Comparison of ENCODE assay signal across 27 cellular contexts in the genomic region with DNA sequence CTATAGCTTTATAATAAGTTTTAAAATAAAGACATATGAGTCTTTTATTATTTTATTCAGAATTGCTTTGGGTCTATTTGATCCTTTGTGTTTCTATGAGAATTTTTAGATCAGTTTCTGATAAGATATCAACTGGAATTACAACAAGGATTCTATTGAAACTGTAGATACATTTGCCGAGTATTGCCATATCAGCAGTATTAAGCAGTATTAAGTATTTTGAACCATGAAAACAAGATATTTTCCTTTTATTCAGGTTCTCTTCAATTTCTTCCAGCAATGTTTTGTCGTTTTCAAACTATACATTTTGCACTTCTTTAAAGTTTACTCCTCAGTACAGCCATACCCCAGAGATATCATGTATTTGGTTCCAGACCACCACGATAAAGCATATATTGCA.
A peak's percentile ranks its signal among the peaks of the same experiment; 100 is the strongest.
DNase-seq lines count a peak whose midpoint lies in the region; ATAC-seq, FAIRE-seq and TF ChIP-seq lines count a peak whose summit lies in the region.
"Had no signal": no experiment of that assay in that cellular context is flagged by ENCODE, and none has a peak within 500 bp of the region (broad histone marks: within the 10 kb centered on the region; RNA-seq: fewer than 3 reads in every experiment).

No MANE protein-coding gene starts in this region.

- no peaks in the 10 kb centered on the region for H3K9me3 Mint-ChIP-seq in astrocyte (ENCODE audit: unreplicated experiment)

- H3K4me3 ChIP-seq in HepG2 (replicated peaks in 1 of 3; ENCODE audit: insufficient read depth in 1 of 3, low read depth in 2 of 3, low read length in 3 of 3) (no peak overlapping the region), right lobe of liver (no peak overlapping the region), astrocyte (ENCODE audit: insufficient read depth, low read depth, low read length) (no peak overlapping the region)
- H3K4me3 ChIP-seq: BLaER1, GM12878 had no signal

- H3K9ac ChIP-seq in HepG2 (ENCODE audit: insufficient read depth, low read depth, low read length) (no peak overlapping the region), astrocyte (ENCODE audit: low read length) (no peak overlapping the region)
- H3K9ac ChIP-seq: BLaER1 had no signal

- H3K4me2 ChIP-seq in HepG2 (ENCODE audit: low read depth, low read length), result no peak overlapping the region
- H3K4me2 ChIP-seq in astrocyte (ENCODE audit: low read length), result no peak overlapping the region
- H3K4me2 ChIP-seq: BLaER1 had no signal

- TF ChIP-seq POLR2A in HepG2 (IDR thresholded peaks at IDR 0.05; ENCODE audit: insufficient read depth in 1 of 2, low read depth in 2 of 2, low read length in 2 of 2) (no peak), right lobe of liver (IDR thresholded peaks at IDR 0.05) (no peak)

- DNase-seq in HepG2 (ENCODE audit: low spot score) (no peak), right lobe of liver (no peak), astrocyte (ENCODE audit: low read depth) (no peak), iPS-NIHi7 (ENCODE audit: extremely low spot score) (no peak)
- DNase-seq: ACHN; BE2C; C1 segment of cervical spinal cord; CD4-positive, alpha-beta memory T cell; CD4-positive, CD25-positive, alpha-beta regulatory T cell; CD8-positive, alpha-beta memory T cell; COR-L47; DMS 273 treated with DMSO at 0.1 percent for 48 hours; DMS153; DMS53; DMS79; DND-41; EL; GDM1 had no signal

- H3K9me3 ChIP-seq in HepG2 (ENCODE audit: low read length), result no peaks in the 10 kb centered on the region
- H3K9me3 ChIP-seq in right lobe of liver, result no peaks in the 10 kb centered on the region
- H3K9me3 ChIP-seq in astrocyte (ENCODE audit: insufficient read depth, low read depth, low read length), result no peaks in the 10 kb centered on the region
- H3K9me3 ChIP-seq: BE2C had no signal

- ATAC-seq in HepG2 (no peak), right lobe of liver (no peak), GM18511 (IDR thresholded peaks at IDR 0.05; ENCODE audit: unreplicated experiment) (no peak)
- ATAC-seq: GM12878 had no signal

- no peaks in the 10 kb centered on the region for H3K36me3 Mint-ChIP-seq in astrocyte (ENCODE audit: low read depth, unreplicated experiment)
- H3K36me3 Mint-ChIP-seq: CD14-positive monocyte; CD4-positive, alpha-beta memory T cell; CD4-positive, CD25-positive, alpha-beta regulatory T cell; CD8-positive, alpha-beta memory T cell had no signal

- intact Hi-C loops in HepG2 (cut with micrococcal nuclease; ENCODE audit: unreplicated experiment), result no loop called here
- intact Hi-C loops in right lobe of liver (cut with DNase I), result no loop called here

- 59% methylated on average over 3 of the region's 3 CpGs for WGBS in HepG2 (ENCODE audit: low lambda C conversion rate)
- WGBS in right lobe of liver (ENCODE audit: insufficient coverage, low coverage, low lambda C conversion rate, missing lambda C conversion rate), result 51% methylated on average over 3 of the region's 3 CpGs

- H4K20me1 ChIP-seq in HepG2 (ENCODE audit: insufficient read depth, low read length) (no peaks in the 10 kb centered on the region), astrocyte (ENCODE audit: insufficient read depth, low read length) (no peaks in the 10 kb centered on the region)
- H4K20me1 ChIP-seq: BLaER1 had no signal

- CTCF ChIA-PET in HepG2 (lab: Yijun Ruan, JAX; ENCODE audit: low intra/inter-chr PET ratio, low total read pairs), result no interaction called here

- no peak overlapping the region for H3K4me3 Mint-ChIP-seq in astrocyte (ENCODE audit: unreplicated experiment)
- H3K4me3 Mint-ChIP-seq: CD14-positive monocyte; CD4-positive, alpha-beta memory T cell; CD4-positive, CD25-positive, alpha-beta regulatory T cell; CD8-positive, alpha-beta memory T cell had no signal

- H3K27ac Mint-ChIP-seq in astrocyte (ENCODE audit: unreplicated experiment), result no peak overlapping the region
- H3K27ac Mint-ChIP-seq: CD14-positive monocyte; CD4-positive, alpha-beta memory T cell; CD4-positive, CD25-positive, alpha-beta regulatory T cell; CD8-positive, alpha-beta memory T cell had no signal

- no TSS peak for BruUV-seq in HepG2 (replicated peaks; lab: Mats Ljungman, UMichigan)

- TF ChIP-seq EP300 in HepG2 (IDR thresholded peaks at IDR 0.05; ENCODE audit: low read depth in 2 of 2, low read length in 2 of 2) (no peak), HepG2 (CRISPR knock-in tag; IDR thresholded peaks at IDR 0.05; ENCODE audit: borderline replicate concordance) (no peak)

- H3K79me2 ChIP-seq in HepG2 (ENCODE audit: insufficient read depth, low read length) (no peaks in the 10 kb centered on the region), astrocyte (ENCODE audit: insufficient read depth, low read length) (no peaks in the 10 kb centered on the region)

- H3K27me3 Mint-ChIP-seq in astrocyte (ENCODE audit: low read depth, unreplicated experiment), result no peaks in the 10 kb centered on the region
- H3K27me3 Mint-ChIP-seq: CD4-positive, alpha-beta memory T cell; CD4-positive, CD25-positive, alpha-beta regulatory T cell had no signal

- H3K4me1 ChIP-seq in HepG2 (ENCODE audit: insufficient read depth, low read length) (no peaks in the 10 kb centered on the region), right lobe of liver (no peaks in the 10 kb centered on the region), astrocyte (ENCODE audit: insufficient read depth, low read length) (no peaks in the 10 kb centered on the region)
- H3K4me1 ChIP-seq: BE2C, BLaER1 had no signal

- POLR2A ChIA-PET in HepG2 (lab: Yijun Ruan, JAX), result no interaction called here

- no peak for TF ChIP-seq CTCF in HepG2 (CRISPR knock-in tag; IDR thresholded peaks at IDR 0.05)
- TF ChIP-seq CTCF in right lobe of liver (IDR thresholded peaks at IDR 0.05), result no peak
- no peak for TF ChIP-seq CTCF in astrocyte (IDR thresholded peaks at IDR 0.05; ENCODE audit: insufficient read depth, low read depth, low read length)

- H3K27ac ChIP-seq in HepG2 (ENCODE audit: extremely low read length, insufficient read depth, low read length) (no peak overlapping the region), right lobe of liver (no peak overlapping the region), astrocyte (ENCODE audit: low read depth, low read length) (no peak overlapping the region)
- H3K27ac ChIP-seq: 22Rv1, BLaER1 had no signal

- H3K27me3 ChIP-seq in HepG2 (ENCODE audit: control insufficient read depth in 1 of 2, insufficient read depth in 2 of 2, low read length in 2 of 2) (no peaks in the 10 kb centered on the region), right lobe of liver (no peaks in the 10 kb centered on the region), astrocyte (ENCODE audit: insufficient read depth, low read length) (no peaks in the 10 kb centered on the region)
- H3K27me3 ChIP-seq: BE2C had no signal

- H3K4me1 Mint-ChIP-seq in astrocyte (ENCODE audit: low read depth, unreplicated experiment), result no peaks in the 10 kb centered on the region
- H3K4me1 Mint-ChIP-seq: CD14-positive monocyte; CD4-positive, alpha-beta memory T cell; CD4-positive, CD25-positive, alpha-beta regulatory T cell; CD8-positive, alpha-beta memory T cell had no signal

- H2AFZ ChIP-seq in HepG2 (ENCODE audit: low read length) (no peak overlapping the region), astrocyte (ENCODE audit: low read depth, low read length) (no peak overlapping the region)

- no peak for TF ChIP-seq RAD21 in HepG2 (CRISPR knock-in tag; IDR thresholded peaks at IDR 0.05)

- in situ Hi-C loops in HepG2 (cut with HindIII; ENCODE audit: extremely low pct_ligation_motif_present, low pct_unique_long_range_greater_than_20kb), result no loop called here

- FAIRE-seq in HepG2 (lab: Jason Lieb, UNC), result no peak
- FAIRE-seq in astrocyte (lab: Jason Lieb, UNC), result peak; percentile 23
- peak; percentile 51 for FAIRE-seq in islet of Langerhans (lab: Jason Lieb, UNC)
- FAIRE-seq: GM12878, GM12892, GM18507, GM19239 had no signal

- H3K36me3 ChIP-seq in HepG2 (replicated peaks in 1 of 2; ENCODE audit: control insufficient read depth in 1 of 2, insufficient read depth in 2 of 2, low read length in 2 of 2) (no peaks in the 10 kb centered on the region), right lobe of liver (no peaks in the 10 kb centered on the region), astrocyte (ENCODE audit: insufficient read depth, low read length) (no peaks in the 10 kb centered on the region)
- H3K36me3 ChIP-seq: BE2C, BLaER1 had no signal

TF ChIP-seq in HepG2, 621 proteins besides CTCF, POLR2A, EP300 and RAD21 (continues in another document):
- TF ChIP-seq, protein P1, sequence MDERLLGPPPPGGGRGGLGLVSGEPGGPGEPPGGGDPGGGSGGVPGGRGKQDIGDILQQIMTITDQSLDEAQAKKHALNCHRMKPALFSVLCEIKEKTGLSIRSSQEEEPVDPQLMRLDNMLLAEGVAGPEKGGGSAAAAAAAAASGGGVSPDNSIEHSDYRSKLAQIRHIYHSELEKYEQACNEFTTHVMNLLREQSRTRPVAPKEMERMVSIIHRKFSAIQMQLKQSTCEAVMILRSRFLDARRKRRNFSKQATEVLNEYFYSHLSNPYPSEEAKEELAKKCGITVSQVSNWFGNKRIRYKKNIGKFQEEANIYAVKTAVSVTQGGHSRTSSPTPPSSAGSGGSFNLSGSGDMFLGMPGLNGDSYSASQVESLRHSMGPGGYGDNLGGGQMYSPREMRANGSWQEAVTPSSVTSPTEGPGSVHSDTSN (CRISPR knock-in tag; IDR thresholded peaks at IDR 0.05), result no peak
- TF ChIP-seq, protein P2, sequence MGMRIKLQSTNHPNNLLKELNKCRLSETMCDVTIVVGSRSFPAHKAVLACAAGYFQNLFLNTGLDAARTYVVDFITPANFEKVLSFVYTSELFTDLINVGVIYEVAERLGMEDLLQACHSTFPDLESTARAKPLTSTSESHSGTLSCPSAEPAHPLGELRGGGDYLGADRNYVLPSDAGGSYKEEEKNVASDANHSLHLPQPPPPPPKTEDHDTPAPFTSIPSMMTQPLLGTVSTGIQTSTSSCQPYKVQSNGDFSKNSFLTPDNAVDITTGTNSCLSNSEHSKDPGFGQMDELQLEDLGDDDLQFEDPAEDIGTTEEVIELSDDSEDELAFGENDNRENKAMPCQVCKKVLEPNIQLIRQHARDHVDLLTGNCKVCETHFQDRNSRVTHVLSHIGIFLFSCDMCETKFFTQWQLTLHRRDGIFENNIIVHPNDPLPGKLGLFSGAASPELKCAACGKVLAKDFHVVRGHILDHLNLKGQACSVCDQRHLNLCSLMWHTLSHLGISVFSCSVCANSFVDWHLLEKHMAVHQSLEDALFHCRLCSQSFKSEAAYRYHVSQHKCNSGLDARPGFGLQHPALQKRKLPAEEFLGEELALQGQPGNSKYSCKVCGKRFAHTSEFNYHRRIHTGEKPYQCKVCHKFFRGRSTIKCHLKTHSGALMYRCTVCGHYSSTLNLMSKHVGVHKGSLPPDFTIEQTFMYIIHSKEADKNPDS (CRISPR knock-in tag; IDR thresholded peaks at IDR 0.05), result no peak
- TF ChIP-seq ZNF292 (CRISPR knock-in tag; IDR thresholded peaks at IDR 0.05; ENCODE audit: borderline replicate concordance, low read depth) (no peak), DNMT3B (CRISPR knock-in tag; conservative IDR thresholded peaks at IDR 0.05) (no peak), RORA (CRISPR knock-in tag; IDR thresholded peaks at IDR 0.05) (no peak)
